ENCODE assay signal across 19 cellular contexts in the genomic region with DNA sequence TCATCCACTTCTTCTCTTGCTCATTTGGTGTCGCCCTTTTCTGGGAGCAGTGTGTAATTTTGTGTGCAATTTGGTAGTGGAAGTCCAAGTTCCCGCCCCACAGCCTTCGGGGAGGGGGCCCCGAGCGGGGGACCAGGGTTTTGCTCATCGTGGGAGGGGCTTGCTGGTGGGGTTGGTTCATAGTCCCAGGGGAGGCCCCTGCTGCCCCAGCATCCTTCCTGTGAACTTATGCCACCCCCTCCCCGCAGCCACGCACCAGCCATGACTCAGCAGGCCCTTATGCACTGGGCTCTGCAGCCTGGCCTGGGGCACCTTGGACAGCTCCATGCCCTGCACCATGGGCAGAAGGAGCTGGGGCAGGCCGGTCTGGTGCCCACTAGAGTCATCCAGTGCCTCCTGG.
DNase-seq lines count a peak whose midpoint lies in the region; ATAC-seq and TF ChIP-seq lines count a peak whose summit lies in the region.
"Had no signal": no experiment of that assay in that cellular context is flagged by ENCODE, and none has a peak within 500 bp of the region (broad histone marks: within the 10 kb centered on the region; RNA-seq: fewer than 3 reads in every experiment).

No MANE protein-coding gene starts in this region.

- peak; percentile 45 for DNase-seq in activated CD4-positive, alpha-beta T cell treated with anti-CD3 and anti-CD28 coated beads for 36 hours
- no peak for DNase-seq in activated CD4-positive, alpha-beta T cell treated with anti-CD3 and anti-CD28 coated beads, Interleukin-2, amount 50 U/mL, for 1 hour
- peak; percentile 52 for DNase-seq in GM03348 (ENCODE audit: low spot score)
- peak; percentile 50 for DNase-seq in RPMI8226
- no peak for DNase-seq in osteocyte (ENCODE audit: extremely low spot score, unreplicated experiment)
- no peak for DNase-seq in prostate gland (ENCODE audit: low spot score)
- DNase-seq in central memory CD4-positive, alpha-beta T cell: no peak
- DNase-seq: activated CD8-positive, alpha-beta memory T cell treated with anti-CD3 and anti-CD28 coated beads for 24 hours; CD4-positive, alpha-beta memory T cell; effector memory CD8-positive, alpha-beta T cell; naive thymus-derived CD8-positive, alpha-beta T cell; NCI-H1048; NCI-H2081; PC-9; thyroid gland had no signal

- H3K4me1 ChIP-seq in prostate gland (replicated peaks): no peaks in the 10 kb centered on the region
- H3K4me1 ChIP-seq: thyroid gland had no signal

- TF ChIP-seq CTCF in osteocyte (IDR thresholded peaks at IDR 0.05): no peak
- TF ChIP-seq CTCF in prostate gland (IDR thresholded peaks at IDR 0.05): no peak

- no peak overlapping the region for H3K27ac ChIP-seq in prostate gland
- H3K27ac ChIP-seq: PC-9, thyroid gland had no signal

- H3K4me3 ChIP-seq in prostate gland: no peak overlapping the region
- H3K4me3 ChIP-seq: PC-9, smooth muscle cell, thyroid gland had no signal

- no peaks in the 10 kb centered on the region for H3K27me3 Mint-ChIP-seq in activated CD4-positive, alpha-beta T cell treated with anti-CD3 and anti-CD28 coated beads for 36 hours
- H3K27me3 Mint-ChIP-seq in osteocyte (ENCODE audit: unreplicated experiment): no peaks in the 10 kb centered on the region
- H3K27me3 Mint-ChIP-seq: memory B cell; naive thymus-derived CD8-positive, alpha-beta T cell had no signal

- H3K27me3 ChIP-seq in prostate gland (replicated peaks; ENCODE audit: insufficient read depth): no peaks in the 10 kb centered on the region
- H3K27me3 ChIP-seq: thyroid gland had no signal

- H3K36me3 Mint-ChIP-seq in activated CD4-positive, alpha-beta T cell treated with anti-CD3 and anti-CD28 coated beads for 36 hours (ENCODE audit: low read depth): no peaks in the 10 kb centered on the region
- no peaks in the 10 kb centered on the region for H3K36me3 Mint-ChIP-seq in osteocyte (ENCODE audit: unreplicated experiment)
- H3K36me3 Mint-ChIP-seq: CD4-positive, alpha-beta memory T cell; memory B cell; naive thymus-derived CD8-positive, alpha-beta T cell had no signal

- H3K9me3 ChIP-seq in prostate gland: no peaks in the 10 kb centered on the region
- H3K9me3 ChIP-seq: thyroid gland had no signal

- intact Hi-C loops in activated CD4-positive, alpha-beta T cell treated with anti-CD3 and anti-CD28 coated beads for 36 hours (cut with DNase I, micrococcal nuclease): no loop called here
- intact Hi-C loops in prostate gland (cut with DNase I): no loop called here

- WGBS in prostate gland: 42% methylated on average over 9 of the region's 9 CpGs

- CTCF ChIA-PET in activated CD4-positive, alpha-beta T cell treated with anti-CD3 and anti-CD28 coated beads for 36 hours (lab: Charles Lee): no interaction called here

- no peak for TF ChIP-seq POLR2A in prostate gland (IDR thresholded peaks at IDR 0.05)

- no peak overlapping the region for H3K27ac Mint-ChIP-seq in activated CD4-positive, alpha-beta T cell treated with anti-CD3 and anti-CD28 coated beads for 36 hours
- peak overlapping the region; percentile 52 for H3K27ac Mint-ChIP-seq in osteocyte (ENCODE audit: unreplicated experiment)
- H3K27ac Mint-ChIP-seq: activated T-helper 2 cell treated with anti-CD3 and anti-CD28 coated beads, Interferon-gamma antibody, Interleukin-2, Interleukin-4, amounts not matched to agents 10 μg/mL and 5 μg/mL and 100 μg/mL, durations not matched to agents 14 hours and 24 hours and 36 hours; CD4-positive, alpha-beta memory T cell; effector memory CD8-positive, alpha-beta T cell; memory B cell; naive thymus-derived CD8-positive, alpha-beta T cell had no signal

- POLR2A ChIA-PET in activated CD4-positive, alpha-beta T cell treated with anti-CD3 and anti-CD28 coated beads for 36 hours (lab: Charles Lee): no interaction called here

- H3K4me1 Mint-ChIP-seq in activated CD4-positive, alpha-beta T cell treated with anti-CD3 and anti-CD28 coated beads for 36 hours: no peaks in the 10 kb centered on the region
- peaks cover 10% of the 10 kb centered on the region for H3K4me1 Mint-ChIP-seq in osteocyte (ENCODE audit: unreplicated experiment)
- H3K4me1 Mint-ChIP-seq: CD4-positive, alpha-beta memory T cell; memory B cell had no signal

- peak; percentile 69 for ATAC-seq in activated CD4-positive, alpha-beta T cell treated with anti-CD3 and anti-CD28 coated beads for 36 hours
- no peak for ATAC-seq in GM18861 (IDR thresholded peaks at IDR 0.05; ENCODE audit: unreplicated experiment)
- ATAC-seq: effector memory CD8-positive, alpha-beta T cell; naive thymus-derived CD8-positive, alpha-beta T cell had no signal

- no peaks in the 10 kb centered on the region for H3K36me3 ChIP-seq in prostate gland
- H3K36me3 ChIP-seq: thyroid gland had no signal

- no peaks in the 10 kb centered on the region for H3K9me3 Mint-ChIP-seq in activated CD4-positive, alpha-beta T cell treated with anti-CD3 and anti-CD28 coated beads for 36 hours (ENCODE audit: low read depth)
- no peaks in the 10 kb centered on the region for H3K9me3 Mint-ChIP-seq in osteocyte (ENCODE audit: unreplicated experiment)
- H3K9me3 Mint-ChIP-seq: activated T-helper 2 cell treated with anti-CD3 and anti-CD28 coated beads, Interferon-gamma antibody, Interleukin-2, Interleukin-4, amounts not matched to agents 10 μg/mL and 5 μg/mL and 100 μg/mL, durations not matched to agents 14 hours and 24 hours and 36 hours; CD4-positive, alpha-beta memory T cell; effector memory CD8-positive, alpha-beta T cell; memory B cell; naive thymus-derived CD8-positive, alpha-beta T cell had no signal

- H3K4me3 Mint-ChIP-seq in activated CD4-positive, alpha-beta T cell treated with anti-CD3 and anti-CD28 coated beads for 36 hours: no peak overlapping the region
- H3K4me3 Mint-ChIP-seq in osteocyte (ENCODE audit: unreplicated experiment): no peak overlapping the region
- H3K4me3 Mint-ChIP-seq: CD4-positive, alpha-beta memory T cell; effector memory CD8-positive, alpha-beta T cell; memory B cell; naive thymus-derived CD8-positive, alpha-beta T cell had no signal

Comparison
In these comparisons a context has a peak if more than half of its experiments do, and no peak if none do; other contexts are left out.
1. DNase-seq: peak in activated CD4-positive, alpha-beta T cell treated with anti-CD3 and anti-CD28 coated beads for 36 hours (single experiment), GM03348 (single experiment) and RPMI8226 (single experiment); none in activated CD4-positive, alpha-beta T cell treated with anti-CD3 and anti-CD28 coated beads, Interleukin-2, amount 50 U/mL, for 1 hour (single experiment), osteocyte (single experiment), prostate gland (single experiment) and central memory CD4-positive, alpha-beta T cell (single experiment).